In the genomic region with DNA sequence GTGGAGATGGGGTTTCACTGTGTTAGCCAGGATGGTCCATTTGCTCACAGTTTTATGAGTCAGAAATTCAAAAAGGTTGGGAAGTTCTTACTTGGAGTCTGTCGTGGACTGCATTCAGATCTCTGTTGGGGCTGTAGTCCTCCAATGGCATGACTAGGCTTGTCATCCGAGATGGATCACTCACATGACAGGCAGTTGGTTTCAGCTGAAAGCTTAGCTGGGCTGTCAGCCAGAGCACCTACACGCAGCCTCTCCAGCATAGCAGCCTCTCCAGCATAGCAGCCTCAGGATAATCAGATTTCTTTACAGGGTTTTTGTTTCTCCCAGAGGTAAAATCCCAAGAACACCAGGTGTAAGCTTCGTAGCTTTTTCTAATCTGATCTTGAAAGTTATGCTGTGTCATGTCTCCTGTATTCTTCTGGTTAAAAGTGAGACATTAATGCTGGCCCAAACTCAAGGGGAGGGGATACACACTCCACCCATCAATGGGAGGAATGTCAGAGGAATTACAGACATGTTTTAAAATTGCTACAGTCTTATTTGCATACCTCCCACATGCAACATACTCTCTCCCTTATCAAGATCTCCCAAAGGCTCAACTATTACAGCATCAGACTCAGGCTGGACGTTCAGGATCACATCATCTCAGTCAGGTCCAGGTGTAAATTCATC, we compare ENCODE assay signal across 10 cellular contexts. TPM values are rescaled to one million over a fixed set of nuclear protein-coding genes. Genes with fewer than 3 reads are reported as not detected.
DNase-seq lines count a peak whose midpoint lies in the region; ATAC-seq and TF ChIP-seq lines count a peak whose summit lies in the region.
"Had no signal": no experiment of that assay in that cellular context is flagged by ENCODE, and none has a peak within 500 bp of the region (broad histone marks: within the 10 kb centered on the region; RNA-seq: fewer than 3 reads in every experiment).

No MANE protein-coding gene starts in this region.

- peak; percentile 58 to 64 for ATAC-seq in lower lobe of right lung

- H3K9me3 ChIP-seq in ascending aorta (no peaks in the 10 kb centered on the region), lower lobe of right lung (no peaks in the 10 kb centered on the region)

- H3K4me3 Mint-ChIP-seq in immature natural killer cell: no peak overlapping the region
- no peak overlapping the region for H3K4me3 Mint-ChIP-seq in T-helper 2 cell treated with Interferon-gamma antibody and Interleukin-4, amounts not matched to agents 5 μg/mL and 100 μg/mL, for 36 hours

- DNase-seq in BJ (ENCODE audit: low read depth) (peak; percentile 43), NCI-H187 (lab: John Stamatoyannopoulos, UW) (peak; percentile 17 to 21), ascending aorta (ENCODE audit: low spot score in 2 of 2) (no peak), lower lobe of right lung (no peak), immature natural killer cell (no peak), superior temporal gyrus (ENCODE audit: extremely low spot score) (no peak), NCI-H1092 treated with DMSO at 0.1 percent for 48 hours (lab: John Stamatoyannopoulos, UW) (no peak)
- no peak for DNase-seq in T-helper 2 cell treated with Interferon-gamma antibody and Interleukin-4, amounts not matched to agents 5 μg/mL and 100 μg/mL, for 36 hours (ENCODE audit: low spot score)
- DNase-seq: NCI-H1092; stimulated activated naive CD4-positive, alpha-beta T cell had no signal

- H3K36me3 ChIP-seq in BJ (ENCODE audit: control insufficient read depth, insufficient read depth, low read length) (no peaks in the 10 kb centered on the region), ascending aorta (no peaks in the 10 kb centered on the region), lower lobe of right lung (no peaks in the 10 kb centered on the region)

- H3K27ac Mint-ChIP-seq in immature natural killer cell: no peak overlapping the region
- H3K27ac Mint-ChIP-seq in T-helper 2 cell treated with Interferon-gamma antibody and Interleukin-4, amounts not matched to agents 5 μg/mL and 100 μg/mL, for 36 hours: no peak overlapping the region

- peaks cover 0 to 11% (median 4%) of the 10 kb centered on the region in 6 donors for H3K9me3 Mint-ChIP-seq in immature natural killer cell
- H3K9me3 Mint-ChIP-seq in T-helper 2 cell treated with Interferon-gamma antibody and Interleukin-4, amounts not matched to agents 5 μg/mL and 100 μg/mL, for 36 hours: peaks cover 3% of the 10 kb centered on the region

- intact Hi-C loops in ascending aorta (cut with DNase I): no loop called here
- intact Hi-C loops in lower lobe of right lung (cut with DNase I): no loop called here

- CTCF ChIA-PET in BJ (lab: Yijun Ruan, JAX): interaction anchor here (0.9 to 1.4 kb wide), 2 partner anchors 94 to 274 kb away, joined by 3 read pairs; no protein-coding TSS in a partner anchor

- peak overlapping the region; percentile 11 to 31 for H3K27ac ChIP-seq in ascending aorta
- H3K27ac ChIP-seq in lower lobe of right lung: no peak overlapping the region

- TF ChIP-seq CTCF in BJ (IDR thresholded peaks at IDR 0.05; ENCODE audit: insufficient read depth, low read depth, low read length) (no peak), ascending aorta (IDR thresholded peaks at IDR 0.05) (no peak), lower lobe of right lung (IDR thresholded peaks at IDR 0.05) (no peak)

- POLR2A ChIA-PET in BJ (lab: Charles Lee): no interaction called here

- H3K4me1 Mint-ChIP-seq in immature natural killer cell: no peaks in the 10 kb centered on the region
- H3K4me1 Mint-ChIP-seq in T-helper 2 cell treated with Interferon-gamma antibody and Interleukin-4, amounts not matched to agents 5 μg/mL and 100 μg/mL, for 36 hours (ENCODE audit: low read depth): no peaks in the 10 kb centered on the region

- H3K4me1 ChIP-seq in ascending aorta (peaks cover 0 to 6% of the 10 kb centered on the region in 2 donors), lower lobe of right lung (no peaks in the 10 kb centered on the region)

- peaks cover 0 to 2% (median 0%) of the 10 kb centered on the region in 3 donors for H3K27me3 Mint-ChIP-seq in immature natural killer cell (ENCODE audit: low read depth in 3 of 3)
- H3K27me3 Mint-ChIP-seq in T-helper 2 cell treated with Interferon-gamma antibody and Interleukin-4, amounts not matched to agents 5 μg/mL and 100 μg/mL, for 36 hours (ENCODE audit: low read depth): peaks cover 4% of the 10 kb centered on the region

- no peak overlapping the region for H3K4me3 ChIP-seq in BJ (ENCODE audit: low read depth, low read length)
- H3K4me3 ChIP-seq in ascending aorta: no peak overlapping the region
- H3K4me3 ChIP-seq in lower lobe of right lung: no peak overlapping the region

- no peaks in the 10 kb centered on the region for H3K36me3 Mint-ChIP-seq in immature natural killer cell
- no peaks in the 10 kb centered on the region for H3K36me3 Mint-ChIP-seq in T-helper 2 cell treated with Interferon-gamma antibody and Interleukin-4, amounts not matched to agents 5 μg/mL and 100 μg/mL, for 36 hours (ENCODE audit: low read depth)

- no peaks in the 10 kb centered on the region; the same call in 1 of the 2 replicates for H3K27me3 ChIP-seq in BJ (ENCODE audit: control insufficient read depth, insufficient read depth, low read length)
- no peaks in the 10 kb centered on the region for H3K27me3 ChIP-seq in ascending aorta
- H3K27me3 ChIP-seq in lower lobe of right lung (ENCODE audit: low read depth): no peaks in the 10 kb centered on the region

RNA-seq across cellular contexts. Expression of gene SOD3, which starts 31.6 kb away (rescaled TPM):
- polyA plus RNA-seq in BJ (2011; rRNA removed): 14.9 and 25.7 TPM in 2 replicates
- polyA minus RNA-seq in BJ (2011; rRNA and poly(A)+ RNA removed): 2.4 and 4.2 TPM in 2 replicates
- 893 TPM for total RNA-seq in ascending aorta
- total RNA-seq in lower lobe of right lung: 111 TPM
- not detected for polyA plus RNA-seq in immature natural killer cell

Comparison
In these comparisons a context has a peak if more than half of its experiments do, and no peak if none do; other contexts are left out.
1. DNase-seq: peak in BJ (single experiment) and NCI-H187 (2 of 2); none in ascending aorta (0 of 2), lower lobe of right lung (single experiment), immature natural killer cell (0 of 3), superior temporal gyrus (single experiment), NCI-H1092 treated with DMSO at 0.1 percent for 48 hours (single experiment) and T-helper 2 cell treated with Interferon-gamma antibody and Interleukin-4, amounts not matched to agents 5 μg/mL and 100 μg/mL, for 36 hours (single experiment).